18 cellular contexts compared by ENCODE assay signal in the genomic region with DNA sequence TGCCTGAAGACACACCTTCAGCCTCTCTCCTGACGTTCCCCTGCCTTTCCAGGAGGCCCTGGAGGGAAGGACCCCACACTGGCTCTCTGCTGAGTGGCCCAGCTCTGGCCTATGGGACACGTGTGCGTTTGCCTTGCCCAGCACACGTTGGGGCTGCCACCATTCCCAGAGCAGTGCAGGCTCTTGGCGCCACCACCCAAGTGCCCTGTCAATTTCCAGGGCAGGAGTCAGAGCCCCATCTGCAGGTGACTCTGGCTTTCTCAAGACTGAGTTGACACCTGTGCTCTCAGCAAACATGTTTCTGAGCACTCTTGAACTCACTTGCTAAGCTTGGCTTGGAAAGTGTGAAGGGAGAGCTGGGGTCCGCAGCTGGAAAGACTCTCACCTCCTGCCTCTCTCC. TPM values are rescaled to one million over a fixed set of nuclear protein-coding genes. Genes with fewer than 3 reads are reported as not detected.
DNase-seq lines count a peak whose midpoint lies in the region; ATAC-seq and TF ChIP-seq lines count a peak whose summit lies in the region.
"Had no signal": no experiment of that assay in that cellular context is flagged by ENCODE, and none has a peak within 500 bp of the region (broad histone marks: within the 10 kb centered on the region; RNA-seq: fewer than 3 reads in every experiment).

No MANE protein-coding gene starts in this region.

- peaks cover 50% of the 10 kb centered on the region for H3K4me1 ChIP-seq in OCI-LY7 (ENCODE audit: insufficient read depth, low read length, poor library complexity, severe bottlenecking)
- peaks cover 0 to 7% (median 2%) of the 10 kb centered on the region in 4 donors for H3K4me1 ChIP-seq in right lobe of liver
- H3K4me1 ChIP-seq in testis: no peaks in the 10 kb centered on the region

- H3K27me3 ChIP-seq in right lobe of liver (no peaks in the 10 kb centered on the region), testis (no peaks in the 10 kb centered on the region)
- H3K27me3 ChIP-seq: uterus had no signal

- no TSS peak for BruUV-seq in OCI-LY7 (replicated peaks; lab: Mats Ljungman, UMichigan)

- TF ChIP-seq POLR2A in right lobe of liver (IDR thresholded peaks at IDR 0.05) (no peak), testis (IDR thresholded peaks at IDR 0.05) (no peak)

- CTCF ChIA-PET in OCI-LY7 (lab: Charles Lee; ENCODE audit: unreplicated experiment): interaction anchor here (0.6 to 1.3 kb wide), 5 partner anchors 9 to 94 kb away, joined by 3 to 9 read pairs (median 3); no protein-coding TSS in a partner anchor

- H3K4me2 ChIP-seq in OCI-LY7 (ENCODE audit: low read length): no peak overlapping the region

- 20% methylated on average over 1 of the region's 6 CpGs for WGBS in right lobe of liver (ENCODE audit: insufficient coverage, low coverage, low lambda C conversion rate, missing lambda C conversion rate)
- WGBS in testis, 2 donors: 70 to 73% methylated on average over 6 of the region's 6 CpGs

- H3K9me2 ChIP-seq in OCI-LY7 (ENCODE audit: insufficient read depth, low read length): no peaks in the 10 kb centered on the region

- H3K9me3 ChIP-seq in OCI-LY7 (ENCODE audit: low read length) (no peaks in the 10 kb centered on the region), right lobe of liver (no peaks in the 10 kb centered on the region), testis (no peaks in the 10 kb centered on the region)
- H3K9me3 ChIP-seq: uterus had no signal

- DNase-seq in NCI-H748 (lab: John Stamatoyannopoulos, UW; ENCODE audit: unreplicated experiment) (peak; percentile 3), NCI-H748 treated with DMSO at 0.1 percent for 48 hours (lab: John Stamatoyannopoulos, UW) (no peak), OCI-LY7 (ENCODE audit: low spot score) (peak; percentile 71), right lobe of liver (peak in 2 of 3 donors; percentile 61 to 67), AG20443 (ENCODE audit: low spot score) (no peak), testis (no peak)
- DNase-seq: DMS53; HFFc6; IMR-90; NCI-H1694 treated with DMSO at 0.1 percent for 48 hours; stimulated activated CD4-positive, alpha-beta T cell treated with anti-CD3 and anti-CD28 coated beads, Interleukin-12 subunit alpha, Interleukin-12 subunit beta, amount 100 ng/mL, for 4 hours; uterus had no signal

- H3K4me3 ChIP-seq in OCI-LY7 (ENCODE audit: low read depth, low read length, poor library complexity, severe bottlenecking) (no peak overlapping the region), right lobe of liver (no peak overlapping the region), testis (no peak overlapping the region)
- H3K4me3 ChIP-seq: cardiac muscle cell, lung, uterus had no signal

- H4K20me1 ChIP-seq in OCI-LY7 (ENCODE audit: insufficient read depth, low read length): no peaks in the 10 kb centered on the region

- TF ChIP-seq CTCF in GM12874 (IDR thresholded peaks at IDR 0.05; ENCODE audit: insufficient read depth, low read depth, low read length) (peak; percentile 51; the same call in 1 of the 2 replicates), OCI-LY7 (conservative IDR thresholded peaks at IDR 0.05; ENCODE audit: low read length) (peak; percentile 76), right lobe of liver (IDR thresholded peaks at IDR 0.05) (peak; percentile 23 to 51 (median 32)), testis (IDR thresholded peaks at IDR 0.05) (no peak)

- intact Hi-C loops in OCI-LY7 (cut with micrococcal nuclease; ENCODE audit: unreplicated experiment): loop anchor here (1.0 to 10.0 kb wide), 3 partner anchors 73 to 121 kb away; no protein-coding TSS in a partner anchor
- intact Hi-C loops in right lobe of liver (cut with DNase I): no loop called here
- intact Hi-C loops in testis (cut with DNase I; ENCODE audit: low total_unique reads): no loop called here

- H3K27ac ChIP-seq in OCI-LY7 (ENCODE audit: low read depth, low read length, poor library complexity, severe bottlenecking) (no peak overlapping the region), right lobe of liver (no peak overlapping the region), testis (no peak overlapping the region)
- H3K27ac ChIP-seq: cardiac muscle cell, uterus had no signal

- peak overlapping the region; percentile 45; the same call in 1 of the 2 replicates for H2AFZ ChIP-seq in OCI-LY7 (ENCODE audit: low read length)

- peaks cover 15% of the 10 kb centered on the region for H3K79me2 ChIP-seq in OCI-LY7 (ENCODE audit: insufficient read depth, low read depth, low read length)

- H3K36me3 ChIP-seq in OCI-LY7 (ENCODE audit: insufficient read depth, low read length) (peaks cover 2% of the 10 kb centered on the region; the same call in 1 of the 2 replicates), right lobe of liver (no peaks in the 10 kb centered on the region), testis (ENCODE audit: low read depth, missing control alignments) (no peaks in the 10 kb centered on the region)
- H3K36me3 ChIP-seq: cardiac muscle cell, uterus had no signal

- POLR2A ChIA-PET in OCI-LY7 (lab: Charles Lee): interaction anchor here (0.6 to 1.5 kb wide), 2 partner anchors 89 to 91 kb away, joined by 3 to 6 read pairs; no protein-coding TSS in a partner anchor

- ATAC-seq in right lobe of liver (peak; percentile 29 to 51 (median 39)), GM21737 (IDR thresholded peaks at IDR 0.05; ENCODE audit: unreplicated experiment) (no peak)
- ATAC-seq: activated CD4-positive, CD25-positive, alpha-beta regulatory T cell treated with anti-CD3 and anti-CD28 coated beads, Interleukin-2, amount 50 U/mL, for 24 hours had no signal

RNA-seq across cellular contexts. Expression of a gene that starts 4.7 kb away (rescaled TPM):
- total RNA-seq in OCI-LY7 (2014; rRNA removed; shearing (Covaris generic)): 181 and 188 TPM in 2 replicates
- total RNA-seq in OCI-LY7 (2022) (210 and 224 TPM in 2 replicates), right lobe of liver (10 to 100 TPM in 5 of 6 experiments, 1 to 10 TPM in 1; 4.8 to 19.6 (median 14.6) TPM), testis (10 to 100 TPM; 14.0 to 15.0 TPM)
- 7.2 TPM for polyA plus RNA-seq in testis (ENCODE audit: insufficient read depth, low read depth, low replicate concordance)
- total RNA-seq: endothelial cell of umbilical vein, HFFc6, IMR-90 had no signal
- polyA plus RNA-seq: endothelial cell of umbilical vein, IMR-90 had no signal

Comparison
In these comparisons a context has a peak if more than half of its experiments do, and no peak if none do; other contexts are left out.
1. DNase-seq: peak in NCI-H748 (single experiment), OCI-LY7 (single experiment) and right lobe of liver (2 of 3); none in NCI-H748 treated with DMSO at 0.1 percent for 48 hours (single experiment), AG20443 (single experiment) and testis (single experiment).
2. CTCF ChIP-seq: peak in GM12874 (single experiment), OCI-LY7 (single experiment) and right lobe of liver (4 of 4); none in testis (0 of 3).
3. RNA of a gene that starts 4.7 kb away (total RNA-seq): 181 to 224 TPM in OCI-LY7; 4.8 to 19.6 TPM in right lobe of liver and 14.0 to 15.0 TPM in testis; every median in the first group is over 4 times any median in the second.